ENCODE assay signal across 11 cellular contexts in the genomic region with DNA sequence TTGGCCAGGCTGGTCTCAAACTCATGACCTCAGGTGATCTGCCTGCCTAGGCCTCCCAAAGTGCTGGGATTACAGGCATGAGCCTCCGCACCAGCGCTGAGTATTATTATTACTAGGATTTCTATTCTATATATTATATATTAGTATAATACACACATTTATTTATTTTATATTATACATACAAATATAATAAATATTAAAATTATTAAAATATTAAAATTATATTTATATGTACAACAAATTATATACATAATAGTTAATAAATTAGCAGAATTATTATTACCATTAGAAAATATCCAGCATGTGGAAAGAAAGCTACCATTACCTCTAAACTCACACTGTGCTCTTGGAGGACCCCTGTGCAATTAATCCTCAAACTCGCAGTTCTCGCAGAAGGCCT.
"Had no signal": no experiment of that assay in that cellular context is flagged by ENCODE, and none has a peak within 500 bp of the region (broad histone marks: within the 10 kb centered on the region; RNA-seq: fewer than 3 reads in every experiment).

No MANE protein-coding gene starts in this region.

- H3K4me1 Mint-ChIP-seq: IgD-negative memory B cell had no signal

- H3K4me3 Mint-ChIP-seq: H9, IgD-negative memory B cell had no signal

- H3K4me3 ChIP-seq: GM23248 had no signal

- FAIRE-seq: H1, H54, HepG2 had no signal

- H3K27ac ChIP-seq: GM23248, HL-60, KMS-11 had no signal

- H3K27ac Mint-ChIP-seq: H9, IgD-negative memory B cell had no signal

- DNase-seq: GM23248, H9, HCEC 1CT, Karpas-422, KBM-7 had no signal

- H3K36me3 Mint-ChIP-seq: IgD-negative memory B cell had no signal

- ATAC-seq: HepG2 had no signal
